1 cellular context compared by ENCODE assay signal in the genomic region with DNA sequence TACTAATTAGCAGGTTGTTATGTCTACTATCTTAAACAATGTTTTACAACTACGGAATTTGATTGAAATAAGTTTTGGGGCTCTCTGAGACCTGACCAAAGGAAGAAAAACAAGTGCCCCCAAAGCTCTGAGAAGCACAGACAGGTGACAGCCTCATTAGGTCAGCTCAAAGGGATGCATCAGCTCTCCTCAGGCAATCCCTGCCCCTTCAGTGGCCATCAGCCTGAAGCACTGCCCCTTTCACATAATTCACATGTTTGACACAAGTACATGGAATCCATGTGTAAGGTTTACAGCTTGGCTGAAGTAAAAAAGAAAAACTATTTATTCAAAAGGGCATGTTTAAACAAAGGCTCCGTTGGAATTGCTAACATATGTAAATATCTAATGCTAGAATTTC.
TF ChIP-seq lines count a peak whose summit lies in the region.

No MANE protein-coding gene starts in this region.

TF ChIP-seq in GM23338, 12 proteins besides CTCF, POLR2A, EP300 and RAD21:
- TF ChIP-seq ZNF114 (CRISPR knock-in tag; IDR thresholded peaks at IDR 0.05) (no peak), NANOG (IDR thresholded peaks at IDR 0.05; ENCODE audit: borderline replicate concordance) (no peak), CREB1 (CRISPR knock-in tag; IDR thresholded peaks at IDR 0.05; ENCODE audit: low read depth) (no peak), JUNB (IDR thresholded peaks at IDR 0.05; ENCODE audit: unreplicated experiment) (no peak), EZH2 (IDR thresholded peaks at IDR 0.05; ENCODE audit: low read depth, unreplicated experiment) (no peak), STAT1 (IDR thresholded peaks at IDR 0.05; ENCODE audit: unreplicated experiment) (no peak), ZNF331 (CRISPR knock-in tag; IDR thresholded peaks at IDR 0.05; ENCODE audit: low read depth) (no peak), POLR2AphosphoS5 (IDR thresholded peaks at IDR 0.05; ENCODE audit: low read depth) (no peak), EZH2phosphoT487 (IDR thresholded peaks at IDR 0.05; ENCODE audit: unreplicated experiment) (no peak)
- TF ChIP-seq, protein P1, sequence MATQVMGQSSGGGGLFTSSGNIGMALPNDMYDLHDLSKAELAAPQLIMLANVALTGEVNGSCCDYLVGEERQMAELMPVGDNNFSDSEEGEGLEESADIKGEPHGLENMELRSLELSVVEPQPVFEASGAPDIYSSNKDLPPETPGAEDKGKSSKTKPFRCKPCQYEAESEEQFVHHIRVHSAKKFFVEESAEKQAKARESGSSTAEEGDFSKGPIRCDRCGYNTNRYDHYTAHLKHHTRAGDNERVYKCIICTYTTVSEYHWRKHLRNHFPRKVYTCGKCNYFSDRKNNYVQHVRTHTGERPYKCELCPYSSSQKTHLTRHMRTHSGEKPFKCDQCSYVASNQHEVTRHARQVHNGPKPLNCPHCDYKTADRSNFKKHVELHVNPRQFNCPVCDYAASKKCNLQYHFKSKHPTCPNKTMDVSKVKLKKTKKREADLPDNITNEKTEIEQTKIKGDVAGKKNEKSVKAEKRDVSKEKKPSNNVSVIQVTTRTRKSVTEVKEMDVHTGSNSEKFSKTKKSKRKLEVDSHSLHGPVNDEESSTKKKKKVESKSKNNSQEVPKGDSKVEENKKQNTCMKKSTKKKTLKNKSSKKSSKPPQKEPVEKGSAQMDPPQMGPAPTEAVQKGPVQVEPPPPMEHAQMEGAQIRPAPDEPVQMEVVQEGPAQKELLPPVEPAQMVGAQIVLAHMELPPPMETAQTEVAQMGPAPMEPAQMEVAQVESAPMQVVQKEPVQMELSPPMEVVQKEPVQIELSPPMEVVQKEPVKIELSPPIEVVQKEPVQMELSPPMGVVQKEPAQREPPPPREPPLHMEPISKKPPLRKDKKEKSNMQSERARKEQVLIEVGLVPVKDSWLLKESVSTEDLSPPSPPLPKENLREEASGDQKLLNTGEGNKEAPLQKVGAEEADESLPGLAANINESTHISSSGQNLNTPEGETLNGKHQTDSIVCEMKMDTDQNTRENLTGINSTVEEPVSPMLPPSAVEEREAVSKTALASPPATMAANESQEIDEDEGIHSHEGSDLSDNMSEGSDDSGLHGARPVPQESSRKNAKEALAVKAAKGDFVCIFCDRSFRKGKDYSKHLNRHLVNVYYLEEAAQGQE (IDR thresholded peaks at IDR 0.05; ENCODE audit: unreplicated experiment): no peak
- TF ChIP-seq, protein P2, sequence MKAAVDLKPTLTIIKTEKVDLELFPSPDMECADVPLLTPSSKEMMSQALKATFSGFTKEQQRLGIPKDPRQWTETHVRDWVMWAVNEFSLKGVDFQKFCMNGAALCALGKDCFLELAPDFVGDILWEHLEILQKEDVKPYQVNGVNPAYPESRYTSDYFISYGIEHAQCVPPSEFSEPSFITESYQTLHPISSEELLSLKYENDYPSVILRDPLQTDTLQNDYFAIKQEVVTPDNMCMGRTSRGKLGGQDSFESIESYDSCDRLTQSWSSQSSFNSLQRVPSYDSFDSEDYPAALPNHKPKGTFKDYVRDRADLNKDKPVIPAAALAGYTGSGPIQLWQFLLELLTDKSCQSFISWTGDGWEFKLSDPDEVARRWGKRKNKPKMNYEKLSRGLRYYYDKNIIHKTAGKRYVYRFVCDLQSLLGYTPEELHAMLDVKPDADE (IDR thresholded peaks at IDR 0.05): no peak
- TF ChIP-seq, protein P3, sequence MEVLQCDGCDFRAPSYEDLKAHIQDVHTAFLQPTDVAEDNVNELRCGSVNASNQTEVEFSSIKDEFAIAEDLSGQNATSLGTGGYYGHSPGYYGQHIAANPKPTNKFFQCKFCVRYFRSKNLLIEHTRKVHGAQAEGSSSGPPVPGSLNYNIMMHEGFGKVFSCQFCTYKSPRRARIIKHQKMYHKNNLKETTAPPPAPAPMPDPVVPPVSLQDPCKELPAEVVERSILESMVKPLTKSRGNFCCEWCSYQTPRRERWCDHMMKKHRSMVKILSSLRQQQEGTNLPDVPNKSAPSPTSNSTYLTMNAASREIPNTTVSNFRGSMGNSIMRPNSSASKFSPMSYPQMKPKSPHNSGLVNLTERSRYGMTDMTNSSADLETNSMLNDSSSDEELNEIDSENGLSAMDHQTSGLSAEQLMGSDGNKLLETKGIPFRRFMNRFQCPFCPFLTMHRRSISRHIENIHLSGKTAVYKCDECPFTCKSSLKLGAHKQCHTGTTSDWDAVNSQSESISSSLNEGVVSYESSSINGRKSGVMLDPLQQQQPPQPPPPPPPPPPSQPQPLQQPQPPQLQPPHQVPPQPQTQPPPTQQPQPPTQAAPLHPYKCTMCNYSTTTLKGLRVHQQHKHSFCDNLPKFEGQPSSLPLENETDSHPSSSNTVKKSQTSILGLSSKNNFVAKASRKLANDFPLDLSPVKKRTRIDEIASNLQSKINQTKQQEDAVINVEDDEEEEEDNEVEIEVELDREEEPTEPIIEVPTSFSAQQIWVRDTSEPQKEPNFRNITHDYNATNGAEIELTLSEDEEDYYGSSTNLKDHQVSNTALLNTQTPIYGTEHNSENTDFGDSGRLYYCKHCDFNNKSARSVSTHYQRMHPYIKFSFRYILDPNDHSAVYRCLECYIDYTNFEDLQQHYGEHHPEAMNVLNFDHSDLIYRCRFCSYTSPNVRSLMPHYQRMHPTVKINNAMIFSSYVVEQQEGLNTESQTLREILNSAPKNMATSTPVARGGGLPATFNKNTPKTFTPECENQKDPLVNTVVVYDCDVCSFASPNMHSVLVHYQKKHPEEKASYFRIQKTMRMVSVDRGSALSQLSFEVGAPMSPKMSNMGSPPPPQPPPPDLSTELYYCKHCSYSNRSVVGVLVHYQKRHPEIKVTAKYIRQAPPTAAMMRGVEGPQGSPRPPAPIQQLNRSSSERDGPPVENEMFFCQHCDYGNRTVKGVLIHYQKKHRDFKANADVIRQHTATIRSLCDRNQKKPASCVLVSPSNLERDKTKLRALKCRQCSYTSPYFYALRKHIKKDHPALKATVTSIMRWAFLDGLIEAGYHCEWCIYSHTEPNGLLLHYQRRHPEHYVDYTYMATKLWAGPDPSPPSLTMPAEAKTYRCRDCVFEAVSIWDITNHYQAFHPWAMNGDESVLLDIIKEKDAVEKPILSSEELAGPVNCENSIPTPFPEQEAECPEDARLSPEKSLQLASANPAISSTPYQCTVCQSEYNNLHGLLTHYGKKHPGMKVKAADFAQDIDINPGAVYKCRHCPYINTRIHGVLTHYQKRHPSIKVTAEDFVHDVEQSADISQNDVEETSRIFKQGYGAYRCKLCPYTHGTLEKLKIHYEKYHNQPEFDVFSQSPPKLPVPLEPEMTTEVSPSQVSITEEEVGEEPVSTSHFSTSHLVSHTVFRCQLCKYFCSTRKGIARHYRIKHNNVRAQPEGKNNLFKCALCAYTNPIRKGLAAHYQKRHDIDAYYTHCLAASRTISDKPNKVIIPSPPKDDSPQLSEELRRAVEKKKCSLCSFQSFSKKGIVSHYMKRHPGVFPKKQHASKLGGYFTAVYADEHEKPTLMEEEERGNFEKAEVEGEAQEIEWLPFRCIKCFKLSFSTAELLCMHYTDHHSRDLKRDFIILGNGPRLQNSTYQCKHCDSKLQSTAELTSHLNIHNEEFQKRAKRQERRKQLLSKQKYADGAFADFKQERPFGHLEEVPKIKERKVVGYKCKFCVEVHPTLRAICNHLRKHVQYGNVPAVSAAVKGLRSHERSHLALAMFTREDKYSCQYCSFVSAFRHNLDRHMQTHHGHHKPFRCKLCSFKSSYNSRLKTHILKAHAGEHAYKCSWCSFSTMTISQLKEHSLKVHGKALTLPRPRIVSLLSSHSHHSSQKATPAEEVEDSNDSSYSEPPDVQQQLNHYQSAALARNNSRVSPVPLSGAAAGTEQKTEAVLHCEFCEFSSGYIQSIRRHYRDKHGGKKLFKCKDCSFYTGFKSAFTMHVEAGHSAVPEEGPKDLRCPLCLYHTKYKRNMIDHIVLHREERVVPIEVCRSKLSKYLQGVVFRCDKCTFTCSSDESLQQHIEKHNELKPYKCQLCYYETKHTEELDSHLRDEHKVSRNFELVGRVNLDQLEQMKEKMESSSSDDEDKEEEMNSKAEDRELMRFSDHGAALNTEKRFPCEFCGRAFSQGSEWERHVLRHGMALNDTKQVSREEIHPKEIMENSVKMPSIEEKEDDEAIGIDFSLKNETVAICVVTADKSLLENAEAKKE (CRISPR knock-in tag; IDR thresholded peaks at IDR 0.05): no peak
TF ChIP-seq in GM23338: peak in this region for 0.
